2 cellular contexts compared by ENCODE assay signal in the genomic region with DNA sequence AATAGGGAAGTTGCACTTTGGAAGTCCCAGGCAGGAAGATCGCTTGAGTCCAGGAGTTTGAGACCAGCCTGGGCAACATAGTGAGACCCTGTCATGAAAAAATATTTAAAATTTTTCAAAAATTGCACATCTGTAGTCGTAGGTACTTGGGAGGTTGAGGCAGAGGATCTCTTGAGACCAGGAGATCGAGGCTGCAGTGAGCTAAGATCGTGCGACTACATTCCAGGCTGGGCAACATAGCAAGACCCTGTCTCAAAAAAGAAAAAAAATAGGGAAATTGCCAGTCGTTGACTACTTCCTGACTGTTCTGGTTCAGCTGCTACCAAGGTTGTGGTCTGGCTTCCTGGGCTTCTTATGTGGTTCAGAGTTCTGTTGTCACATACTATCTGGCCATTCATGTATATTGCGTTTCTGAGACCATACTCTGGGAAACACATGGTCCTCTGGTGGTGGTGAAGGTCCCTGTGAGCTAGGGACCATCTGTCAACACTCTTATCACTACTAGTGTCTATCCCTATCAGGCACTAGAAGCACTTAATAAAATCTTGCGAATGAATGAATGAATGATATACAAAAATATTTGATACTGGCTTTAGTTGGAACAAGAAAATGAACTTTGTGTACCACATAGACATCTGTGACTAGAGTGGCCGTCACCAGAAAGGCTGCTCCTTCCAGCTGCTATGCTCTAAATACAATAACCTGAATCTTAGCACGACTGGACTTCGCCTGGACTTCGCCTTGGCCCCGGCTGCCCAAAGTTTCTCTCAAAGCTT.
A peak's percentile ranks its signal among the peaks of the same experiment; 100 is the strongest.
TF ChIP-seq lines count a peak whose summit lies in the region.

No MANE protein-coding gene starts in this region.

TF ChIP-seq in K562, 482 proteins besides CTCF, POLR2A, EP300 and RAD21 (continues in another document):
- TF ChIP-seq ZNF24 (IDR thresholded peaks at IDR 0.05) (peak; percentile 70), BCOR (IDR thresholded peaks at IDR 0.05) (peak; percentile 93), DACH1 (IDR thresholded peaks at IDR 0.05; ENCODE audit: partially characterized antibody) (peak; percentile 50), ZNF707 (CRISPR knock-in tag; conservative IDR thresholded peaks at IDR 0.05) (no peak), KDM1A (IDR thresholded peaks at IDR 0.05) (peak; percentile 50 to 68), ZNF121 (CRISPR knock-in tag; conservative IDR thresholded peaks at IDR 0.05) (peak; percentile 99), CREM (IDR thresholded peaks at IDR 0.05; ENCODE audit: low read depth) (peak; percentile 14; the same call in 1 of the 2 replicates), ZFP36 (IDR thresholded peaks at IDR 0.05; ENCODE audit: low read depth, low read length, partially characterized antibody) (no peak), RBM25 (IDR thresholded peaks at IDR 0.05; ENCODE audit: low read depth, low read length, severe bottlenecking) (peak; percentile 89), SMARCA5 (IDR thresholded peaks at IDR 0.05) (peak; percentile 31; the same call in 1 of the 2 replicates), ILF3 (IDR thresholded peaks at IDR 0.05; ENCODE audit: borderline replicate concordance) (no peak), MEIS2 (IDR thresholded peaks at IDR 0.05; ENCODE audit: partially characterized antibody) (peak; percentile 72), CEBPG (CRISPR knock-in tag; IDR thresholded peaks at IDR 0.05) (no peak), CEBPG (tag; conservative IDR thresholded peaks at IDR 0.05 in 1 of 2, IDR thresholded peaks at IDR 0.05 in 1 of 2) (no peak)
- TF ChIP-seq, protein P1, sequence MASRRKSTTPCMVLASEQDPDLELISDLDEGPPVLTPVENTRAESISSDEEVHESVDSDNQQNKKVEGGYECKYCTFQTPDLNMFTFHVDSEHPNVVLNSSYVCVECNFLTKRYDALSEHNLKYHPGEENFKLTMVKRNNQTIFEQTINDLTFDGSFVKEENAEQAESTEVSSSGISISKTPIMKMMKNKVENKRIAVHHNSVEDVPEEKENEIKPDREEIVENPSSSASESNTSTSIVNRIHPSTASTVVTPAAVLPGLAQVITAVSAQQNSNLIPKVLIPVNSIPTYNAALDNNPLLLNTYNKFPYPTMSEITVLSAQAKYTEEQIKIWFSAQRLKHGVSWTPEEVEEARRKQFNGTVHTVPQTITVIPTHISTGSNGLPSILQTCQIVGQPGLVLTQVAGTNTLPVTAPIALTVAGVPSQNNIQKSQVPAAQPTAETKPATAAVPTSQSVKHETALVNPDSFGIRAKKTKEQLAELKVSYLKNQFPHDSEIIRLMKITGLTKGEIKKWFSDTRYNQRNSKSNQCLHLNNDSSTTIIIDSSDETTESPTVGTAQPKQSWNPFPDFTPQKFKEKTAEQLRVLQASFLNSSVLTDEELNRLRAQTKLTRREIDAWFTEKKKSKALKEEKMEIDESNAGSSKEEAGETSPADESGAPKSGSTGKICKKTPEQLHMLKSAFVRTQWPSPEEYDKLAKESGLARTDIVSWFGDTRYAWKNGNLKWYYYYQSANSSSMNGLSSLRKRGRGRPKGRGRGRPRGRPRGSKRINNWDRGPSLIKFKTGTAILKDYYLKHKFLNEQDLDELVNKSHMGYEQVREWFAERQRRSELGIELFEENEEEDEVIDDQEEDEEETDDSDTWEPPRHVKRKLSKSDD (conservative IDR thresholded peaks at IDR 0.05; ENCODE audit: low read length): no peak
- TF ChIP-seq, protein P2, sequence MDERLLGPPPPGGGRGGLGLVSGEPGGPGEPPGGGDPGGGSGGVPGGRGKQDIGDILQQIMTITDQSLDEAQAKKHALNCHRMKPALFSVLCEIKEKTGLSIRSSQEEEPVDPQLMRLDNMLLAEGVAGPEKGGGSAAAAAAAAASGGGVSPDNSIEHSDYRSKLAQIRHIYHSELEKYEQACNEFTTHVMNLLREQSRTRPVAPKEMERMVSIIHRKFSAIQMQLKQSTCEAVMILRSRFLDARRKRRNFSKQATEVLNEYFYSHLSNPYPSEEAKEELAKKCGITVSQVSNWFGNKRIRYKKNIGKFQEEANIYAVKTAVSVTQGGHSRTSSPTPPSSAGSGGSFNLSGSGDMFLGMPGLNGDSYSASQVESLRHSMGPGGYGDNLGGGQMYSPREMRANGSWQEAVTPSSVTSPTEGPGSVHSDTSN (CRISPR knock-in tag; IDR thresholded peaks at IDR 0.05; ENCODE audit: low read depth): no peak
- TF ChIP-seq, protein P2 (tag; conservative IDR thresholded peaks at IDR 0.05; ENCODE audit: low read depth): 0 out of 2 replicates have a peak, but pooled peaks have one; percentile 27
- TF ChIP-seq, protein P3, sequence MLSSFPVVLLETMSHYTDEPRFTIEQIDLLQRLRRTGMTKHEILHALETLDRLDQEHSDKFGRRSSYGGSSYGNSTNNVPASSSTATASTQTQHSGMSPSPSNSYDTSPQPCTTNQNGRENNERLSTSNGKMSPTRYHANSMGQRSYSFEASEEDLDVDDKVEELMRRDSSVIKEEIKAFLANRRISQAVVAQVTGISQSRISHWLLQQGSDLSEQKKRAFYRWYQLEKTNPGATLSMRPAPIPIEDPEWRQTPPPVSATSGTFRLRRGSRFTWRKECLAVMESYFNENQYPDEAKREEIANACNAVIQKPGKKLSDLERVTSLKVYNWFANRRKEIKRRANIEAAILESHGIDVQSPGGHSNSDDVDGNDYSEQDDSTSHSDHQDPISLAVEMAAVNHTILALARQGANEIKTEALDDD (IDR thresholded peaks at IDR 0.05): peak; percentile 27; the same call in 1 of the 2 replicates
- TF ChIP-seq, protein P4, sequence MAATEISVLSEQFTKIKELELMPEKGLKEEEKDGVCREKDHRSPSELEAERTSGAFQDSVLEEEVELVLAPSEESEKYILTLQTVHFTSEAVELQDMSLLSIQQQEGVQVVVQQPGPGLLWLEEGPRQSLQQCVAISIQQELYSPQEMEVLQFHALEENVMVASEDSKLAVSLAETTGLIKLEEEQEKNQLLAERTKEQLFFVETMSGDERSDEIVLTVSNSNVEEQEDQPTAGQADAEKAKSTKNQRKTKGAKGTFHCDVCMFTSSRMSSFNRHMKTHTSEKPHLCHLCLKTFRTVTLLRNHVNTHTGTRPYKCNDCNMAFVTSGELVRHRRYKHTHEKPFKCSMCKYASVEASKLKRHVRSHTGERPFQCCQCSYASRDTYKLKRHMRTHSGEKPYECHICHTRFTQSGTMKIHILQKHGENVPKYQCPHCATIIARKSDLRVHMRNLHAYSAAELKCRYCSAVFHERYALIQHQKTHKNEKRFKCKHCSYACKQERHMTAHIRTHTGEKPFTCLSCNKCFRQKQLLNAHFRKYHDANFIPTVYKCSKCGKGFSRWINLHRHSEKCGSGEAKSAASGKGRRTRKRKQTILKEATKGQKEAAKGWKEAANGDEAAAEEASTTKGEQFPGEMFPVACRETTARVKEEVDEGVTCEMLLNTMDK (IDR thresholded peaks at IDR 0.05; ENCODE audit: borderline replicate concordance, insufficient read depth, low read depth, low read length, poor library complexity, severe bottlenecking): no peak
- TF ChIP-seq, protein P5, sequence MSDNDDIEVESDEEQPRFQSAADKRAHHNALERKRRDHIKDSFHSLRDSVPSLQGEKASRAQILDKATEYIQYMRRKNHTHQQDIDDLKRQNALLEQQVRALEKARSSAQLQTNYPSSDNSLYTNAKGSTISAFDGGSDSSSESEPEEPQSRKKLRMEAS (CRISPR knock-in tag; IDR thresholded peaks at IDR 0.05): no peak

TF ChIP-seq in HepG2, 621 proteins besides CTCF, POLR2A, EP300 and RAD21 (continues in another document):
- TF ChIP-seq HCFC1 (IDR thresholded peaks at IDR 0.05; ENCODE audit: low read depth, low read length): no peak
- TF ChIP-seq ADNP (CRISPR knock-in tag; IDR thresholded peaks at IDR 0.05): no peak
- TF ChIP-seq ZNF672 (CRISPR knock-in tag; IDR thresholded peaks at IDR 0.05): no peak
- TF ChIP-seq, protein P6, sequence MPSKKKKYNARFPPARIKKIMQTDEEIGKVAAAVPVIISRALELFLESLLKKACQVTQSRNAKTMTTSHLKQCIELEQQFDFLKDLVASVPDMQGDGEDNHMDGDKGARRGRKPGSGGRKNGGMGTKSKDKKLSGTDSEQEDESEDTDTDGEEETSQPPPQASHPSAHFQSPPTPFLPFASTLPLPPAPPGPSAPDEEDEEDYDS (CRISPR knock-in tag; IDR thresholded peaks at IDR 0.05): no peak
- TF ChIP-seq ZNF605 (CRISPR knock-in tag; IDR thresholded peaks at IDR 0.05): peak; percentile 28; the same call in 1 of the 2 replicates
- TF ChIP-seq MYNN (CRISPR knock-in tag; IDR thresholded peaks at IDR 0.05; ENCODE audit: low read depth): no peak
- no peak for TF ChIP-seq ZNF136 (CRISPR knock-in tag; IDR thresholded peaks at IDR 0.05; ENCODE audit: low read depth)
- TF ChIP-seq ZNF20 (CRISPR knock-in tag; IDR thresholded peaks at IDR 0.05): no peak
- peak; percentile 99 for TF ChIP-seq ZNF121 (CRISPR knock-in tag; IDR thresholded peaks at IDR 0.05)
- no peak for TF ChIP-seq MLLT10 (CRISPR knock-in tag; IDR thresholded peaks at IDR 0.05)
- no peak for TF ChIP-seq ZSCAN21 (CRISPR knock-in tag; IDR thresholded peaks at IDR 0.05; ENCODE audit: borderline replicate concordance)
- TF ChIP-seq ELF1 (CRISPR knock-in tag; IDR thresholded peaks at IDR 0.05): no peak
- no peak for TF ChIP-seq SOX6 (IDR thresholded peaks at IDR 0.05)
- TF ChIP-seq SOX6 (CRISPR knock-in tag; IDR thresholded peaks at IDR 0.05): no peak
- no peak for TF ChIP-seq SAFB2 (CRISPR knock-in tag; IDR thresholded peaks at IDR 0.05; ENCODE audit: borderline replicate concordance, low read depth)
- no peak for TF ChIP-seq TOPORS (CRISPR knock-in tag; IDR thresholded peaks at IDR 0.05)
- no peak for TF ChIP-seq ZNF75D (CRISPR knock-in tag; IDR thresholded peaks at IDR 0.05; ENCODE audit: borderline replicate concordance)
- TF ChIP-seq NCOA2 (CRISPR knock-in tag; IDR thresholded peaks at IDR 0.05): no peak
- TF ChIP-seq BCL6 (CRISPR knock-in tag; IDR thresholded peaks at IDR 0.05): 0 out of 2 replicates have a peak, but pooled peaks have one; percentile 1
- TF ChIP-seq ZNF772 (CRISPR knock-in tag; IDR thresholded peaks at IDR 0.05): 0 out of 2 replicates have a peak, but pooled peaks have one; percentile 24
- no peak for TF ChIP-seq PHF21A (CRISPR knock-in tag; IDR thresholded peaks at IDR 0.05)
- no peak; the same call in 1 of the 2 replicates for TF ChIP-seq ZNF230 (CRISPR knock-in tag; IDR thresholded peaks at IDR 0.05)
- TF ChIP-seq, protein P7, sequence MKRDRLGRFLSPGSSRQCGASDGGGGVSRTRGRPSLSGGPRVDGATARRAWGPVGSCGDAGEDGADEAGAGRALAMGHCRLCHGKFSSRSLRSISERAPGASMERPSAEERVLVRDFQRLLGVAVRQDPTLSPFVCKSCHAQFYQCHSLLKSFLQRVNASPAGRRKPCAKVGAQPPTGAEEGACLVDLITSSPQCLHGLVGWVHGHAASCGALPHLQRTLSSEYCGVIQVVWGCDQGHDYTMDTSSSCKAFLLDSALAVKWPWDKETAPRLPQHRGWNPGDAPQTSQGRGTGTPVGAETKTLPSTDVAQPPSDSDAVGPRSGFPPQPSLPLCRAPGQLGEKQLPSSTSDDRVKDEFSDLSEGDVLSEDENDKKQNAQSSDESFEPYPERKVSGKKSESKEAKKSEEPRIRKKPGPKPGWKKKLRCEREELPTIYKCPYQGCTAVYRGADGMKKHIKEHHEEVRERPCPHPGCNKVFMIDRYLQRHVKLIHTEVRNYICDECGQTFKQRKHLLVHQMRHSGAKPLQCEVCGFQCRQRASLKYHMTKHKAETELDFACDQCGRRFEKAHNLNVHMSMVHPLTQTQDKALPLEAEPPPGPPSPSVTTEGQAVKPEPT (CRISPR knock-in tag; IDR thresholded peaks at IDR 0.05; ENCODE audit: low read depth): 0 out of 2 replicates have a peak, but pooled peaks have one; percentile 8
- no peak for TF ChIP-seq ZNF720 (CRISPR knock-in tag; IDR thresholded peaks at IDR 0.05)
- no peak for TF ChIP-seq ZNF546 (CRISPR knock-in tag; conservative IDR thresholded peaks at IDR 0.05)
- TF ChIP-seq ZNF790 (CRISPR knock-in tag; IDR thresholded peaks at IDR 0.05; ENCODE audit: borderline replicate concordance): 0 out of 2 replicates have a peak, but pooled peaks have one; percentile 5
- 0 out of 2 replicates have a peak, but pooled peaks have one; percentile 7 for TF ChIP-seq ZNF614 (CRISPR knock-in tag; IDR thresholded peaks at IDR 0.05; ENCODE audit: borderline replicate concordance)
- TF ChIP-seq ZKSCAN1 (IDR thresholded peaks at IDR 0.05; ENCODE audit: low read length): no peak
- TF ChIP-seq ZNF264 (CRISPR knock-in tag; IDR thresholded peaks at IDR 0.05): no peak; the same call in 1 of the 2 replicates
